ENCODE assay signal across 8 cellular contexts in genomic region chr2:231680284-231680991, GRCh38. TPM values are rescaled to one million over a fixed set of nuclear protein-coding genes. Genes with fewer than 3 reads are reported as not detected.
DNase-seq lines count a peak whose midpoint lies in the region; ATAC-seq and TF ChIP-seq lines count a peak whose summit lies in the region.

No MANE protein-coding gene starts in this region.

- H3K36me3 ChIP-seq in BJ (ENCODE audit: control insufficient read depth, insufficient read depth, low read length) (no peaks in the 10 kb centered on the region), iPS-18a (ENCODE audit: control insufficient read depth, low read depth, low read length) (no peaks in the 10 kb centered on the region), stomach smooth muscle (ENCODE audit: control insufficient read depth in 2 of 2, insufficient read depth in 2 of 2, low read length in 2 of 2) (no peaks in the 10 kb centered on the region)

- peak overlapping the region; percentile 98 for H3K27ac ChIP-seq in iPS-18a (ENCODE audit: low read length)
- peak overlapping the region; percentile 87 for H3K27ac ChIP-seq in stomach smooth muscle (ENCODE audit: low read length)

- peak overlapping the region; percentile 77 for H3K4me3 Mint-ChIP-seq in activated B cell treated with CpG ODN at 0.5 μM for 24 hours

- POLR2A ChIA-PET in BJ (lab: Charles Lee) = no interaction called here
- POLR2A ChIA-PET in activated B cell treated with CpG ODN at 0.5 μM for 24 hours (lab: Charles Lee) = interaction anchor here (0.6 to 12.0 kb wide), 10 partner anchors 7 to 1455 kb away, joined by 3 to 280 read pairs (median 4); partner anchors contain the start of genes PTMA and SP140

- H3K27me3 ChIP-seq in BJ (ENCODE audit: control insufficient read depth, insufficient read depth, low read length) = no peaks in the 10 kb centered on the region
- no peaks in the 10 kb centered on the region for H3K27me3 ChIP-seq in iPS-18a (ENCODE audit: control insufficient read depth, insufficient read depth, low read length)
- H3K27me3 ChIP-seq in stomach smooth muscle (ENCODE audit: control insufficient read depth in 1 of 2, insufficient read depth in 2 of 2, low read length in 2 of 2) = no peaks in the 10 kb centered on the region

- H3K27ac Mint-ChIP-seq in activated B cell treated with CpG ODN at 0.5 μM for 24 hours = peak overlapping the region; percentile 76

- H3K9ac ChIP-seq in iPS-18a (ENCODE audit: low read length) (peak overlapping the region; percentile 95), stomach smooth muscle (ENCODE audit: low read length in 2 of 2) (peak overlapping the region; percentile 60 to 71)

- H3K36me3 Mint-ChIP-seq in activated B cell treated with CpG ODN at 0.5 μM for 24 hours (ENCODE audit: low read depth) = no peaks in the 10 kb centered on the region

- H3K9me3 ChIP-seq in iPS-18a (ENCODE audit: control insufficient read depth, low read depth, low read length) = no peaks in the 10 kb centered on the region
- H3K9me3 ChIP-seq in stomach smooth muscle (ENCODE audit: control insufficient read depth in 2 of 2, low read length in 2 of 2) = no peaks in the 10 kb centered on the region

- peaks cover 22% of the 10 kb centered on the region for H3K4me1 ChIP-seq in iPS-18a (ENCODE audit: control insufficient read depth, low read depth, low read length)
- H3K4me1 ChIP-seq in stomach smooth muscle (ENCODE audit: control insufficient read depth, insufficient read depth, low read length) = peaks cover 25% of the 10 kb centered on the region

- DNase-seq in BJ (ENCODE audit: low read depth) = no peak
- DNase-seq in activated B cell treated with CpG ODN at 0.5 μM for 24 hours = no peak
- no peak for DNase-seq in posterior vena cava (ENCODE audit: low spot score)
- DNase-seq in MV-4-11 (lab: John Stamatoyannopoulos, UW) = no peak
- no peak for DNase-seq in A172 (ENCODE audit: low spot score)

- ATAC-seq in HG02852 (IDR thresholded peaks at IDR 0.05; ENCODE audit: unreplicated experiment) = peak; percentile 23
- no peak for ATAC-seq in activated B cell treated with CpG ODN at 0.5 μM for 24 hours (ENCODE audit: low read depth)

- H3K4me3 ChIP-seq in BJ (ENCODE audit: low read depth, low read length) = peak overlapping the region; percentile 48
- H3K4me3 ChIP-seq in iPS-18a (ENCODE audit: low read length) = peak overlapping the region; percentile 70
- H3K4me3 ChIP-seq in stomach smooth muscle (ENCODE audit: low read length in 2 of 2) = peak overlapping the region; percentile 49 to 75

- intact Hi-C loops in activated B cell treated with CpG ODN at 0.5 μM for 24 hours (cut with micrococcal nuclease) = no loop called here
- intact Hi-C loops in posterior vena cava (cut with DNase I) = no loop called here

- H3K4me1 Mint-ChIP-seq in activated B cell treated with CpG ODN at 0.5 μM for 24 hours = peaks cover 65% of the 10 kb centered on the region

- H3K27me3 Mint-ChIP-seq in activated B cell treated with CpG ODN at 0.5 μM for 24 hours = no peaks in the 10 kb centered on the region

- CTCF ChIA-PET in BJ (lab: Yijun Ruan, JAX) = interaction anchor here (0.9 to 25.3 kb wide), 6 partner anchors 13 to 271 kb away, joined by 3 to 719 read pairs (median 4); partner anchors contain the start of gene PTMA
- CTCF ChIA-PET in activated B cell treated with CpG ODN at 0.5 μM for 24 hours (lab: Charles Lee) = interaction anchor here (0.9 to 20.2 kb wide), 5 partner anchors 23 to 106 kb away, joined by 3 to 429 read pairs (median 5); no protein-coding TSS in a partner anchor

- no peak for TF ChIP-seq CTCF in BJ (IDR thresholded peaks at IDR 0.05; ENCODE audit: insufficient read depth, low read depth, low read length)
- TF ChIP-seq CTCF in activated B cell treated with CpG ODN at 0.5 μM for 24 hours (IDR thresholded peaks at IDR 0.05) = no peak

- H3K9me3 Mint-ChIP-seq in activated B cell treated with CpG ODN at 0.5 μM for 24 hours = no peaks in the 10 kb centered on the region

RNA-seq across cellular contexts. Expression of gene PTMA, which starts 27.9 kb away (rescaled TPM):
- 363 and 447 TPM in 2 replicates for polyA plus RNA-seq in BJ (2011; rRNA removed)
- 91.3 and 93.2 TPM in 2 replicates for polyA minus RNA-seq in BJ (2011; rRNA and poly(A)+ RNA removed)
- total RNA-seq in activated B cell treated with CpG ODN at 0.5 μM for 24 hours = 1,531 and 1,680 TPM in 2 replicates
- total RNA-seq in posterior vena cava = 100 to 1,000 TPM; 772 to 863 TPM
- 1,279 and 1,335 TPM in 2 replicates for total RNA-seq in A172 (2014; rRNA removed; shearing (Covaris generic))
